1 cellular context compared by ENCODE assay signal in genomic region chr7:103148131-103148993, GRCh38.
A peak's percentile ranks its signal among the peaks of the same experiment; 100 is the strongest.
TF ChIP-seq lines count a peak whose summit lies in the region.

No MANE protein-coding gene starts in this region.

TF ChIP-seq in HepG2, 621 proteins besides CTCF, POLR2A, EP300 and RAD21 (continued from another document):
- TF ChIP-seq GZF1 (CRISPR knock-in tag; IDR thresholded peaks at IDR 0.05): 0 out of 2 replicates have a peak, but pooled peaks have one; percentile 23
- TF ChIP-seq SMAD3 (CRISPR knock-in tag; IDR thresholded peaks at IDR 0.05): no peak
- TF ChIP-seq MIXL1 (CRISPR knock-in tag; IDR thresholded peaks at IDR 0.05): no peak
TF ChIP-seq in HepG2: peak in this region for 4.
